In genomic region chr7:48035967-48036478, GRCh38 we compare ENCODE assay signal across 8 cellular contexts. TPM values are rescaled to one million over a fixed set of nuclear protein-coding genes. Genes with fewer than 3 reads are reported as not detected.
DNase-seq lines count a peak whose midpoint lies in the region; ATAC-seq and TF ChIP-seq lines count a peak whose summit lies in the region.

No MANE protein-coding gene starts in this region.

- H3K36me3 ChIP-seq in HUES48 (ENCODE audit: control insufficient read depth, insufficient read depth, low read length): no peaks in the 10 kb centered on the region
- no peaks in the 10 kb centered on the region for H3K36me3 ChIP-seq in suprapubic skin

- H3K27ac ChIP-seq in HUES48 (ENCODE audit: low read depth, low read length) (no peak overlapping the region), suprapubic skin (no peak overlapping the region)

- peaks cover 45% of the 10 kb centered on the region for H3K27me3 ChIP-seq in HUES48 (ENCODE audit: control insufficient read depth, insufficient read depth, low read length)
- H3K27me3 ChIP-seq in suprapubic skin: peaks cover 24% of the 10 kb centered on the region

- TF ChIP-seq POLR2A in suprapubic skin (IDR thresholded peaks at IDR 0.05): no peak

- under 1% methylated on average over 10 of the region's 42 CpGs for WGBS in suprapubic skin

- ATAC-seq in left lobe of liver (peak; percentile 44), HG03196 (IDR thresholded peaks at IDR 0.05; ENCODE audit: unreplicated experiment) (no peak), GM18519 (IDR thresholded peaks at IDR 0.05; ENCODE audit: low FRiP score, unreplicated experiment) (no peak)

- no peak overlapping the region; the same call in 1 of the 2 replicates for H3K9ac ChIP-seq in HUES48 (ENCODE audit: low read depth, low read length)

- H3K4me3 ChIP-seq in HUES48 (ENCODE audit: low read depth, low read length) (peak overlapping the region; percentile 92), suprapubic skin (peak overlapping the region; percentile 50)

- H3K4me1 ChIP-seq in HUES48 (ENCODE audit: control insufficient read depth, insufficient read depth, low read length): peaks cover 39% of the 10 kb centered on the region
- peaks cover 16% of the 10 kb centered on the region for H3K4me1 ChIP-seq in suprapubic skin

- peak; percentile 46 for DNase-seq in EL
- DNase-seq in T47D (ENCODE audit: low read depth in 1 of 2, low spot score in 1 of 2): peak; percentile 33 to 43
- no peak for DNase-seq in left lobe of liver (ENCODE audit: low spot score)
- DNase-seq in suprapubic skin (ENCODE audit: low spot score in 2 of 2): peak in 1 of 2 donors; percentile 80
- no peak for DNase-seq in NCI-H2227 treated with DMSO at 0.1 percent for 48 hours (lab: John Stamatoyannopoulos, UW)

- TF ChIP-seq EP300 in suprapubic skin (IDR thresholded peaks at IDR 0.05): no peak

- H3K9me3 ChIP-seq in HUES48 (ENCODE audit: control insufficient read depth, insufficient read depth, low read length): no peaks in the 10 kb centered on the region
- no peaks in the 10 kb centered on the region for H3K9me3 ChIP-seq in suprapubic skin

- in situ Hi-C loops in T47D (cut with HindIII; ENCODE audit: low pct_unique_long_range_greater_than_20kb, low sequenced_read_pairs): no loop called here

- no peak for TF ChIP-seq CTCF in suprapubic skin (IDR thresholded peaks at IDR 0.05)

RNA-seq across cellular contexts. Expression of gene C7orf57, which starts 0.7 kb away (rescaled TPM):
- total RNA-seq in left lobe of liver: not detected
- total RNA-seq in suprapubic skin: not detected

RNA-seq across cellular contexts. Expression of gene SUN3, which starts 7.1 kb away (rescaled TPM):
- total RNA-seq in left lobe of liver (not detected), suprapubic skin (not detected)

RNA-seq across cellular contexts. Expression of gene UPP1, which starts 53.0 kb away (rescaled TPM):
- total RNA-seq in left lobe of liver: 8.1 TPM
- 10 to 100 TPM in 1 of 4 donors, 1 to 10 TPM in 3; 2.2 to 11.9 (median 4.2) TPM for total RNA-seq in suprapubic skin

RNA-seq across cellular contexts. Expression of gene HUS1, which starts 56.6 kb away (rescaled TPM):
- total RNA-seq in left lobe of liver (15.4 TPM), suprapubic skin (10 to 100 TPM; 14.4 to 56.2 (median 21.5) TPM)

Comparison
In these comparisons a context has a peak if more than half of its experiments do, and no peak if none do; other contexts are left out.
1. DNase-seq: peak in EL (single experiment) and T47D (2 of 2); none in left lobe of liver (single experiment) and NCI-H2227 treated with DMSO at 0.1 percent for 48 hours (single experiment).